In genomic region chr13:26965058-26965380, GRCh38 we compare ENCODE assay signal across 18 cellular contexts.
A peak's percentile ranks its signal among the peaks of the same experiment; 100 is the strongest.
DNase-seq lines count a peak whose midpoint lies in the region; FAIRE-seq and TF ChIP-seq lines count a peak whose summit lies in the region.
"Had no signal": no experiment of that assay in that cellular context is flagged by ENCODE, and none has a peak within 500 bp of the region (broad histone marks: within the 10 kb centered on the region; RNA-seq: fewer than 3 reads in every experiment).

No MANE protein-coding gene starts in this region.

- peaks cover 21% of the 10 kb centered on the region for H3K4me1 Mint-ChIP-seq in Calu3 (ENCODE audit: low read depth, unreplicated experiment)
- H3K4me1 Mint-ChIP-seq: CD14-positive monocyte; stimulated activated naive CD8-positive, alpha-beta T cell treated with anti-CD3 and anti-CD28 coated beads, Interleukin-15, amount 100 ng/mL, for 72 hours had no signal

- H3K4me3 ChIP-seq in Karpas-422 (ENCODE audit: low read length) (no peak overlapping the region), small intestine (ENCODE audit: low read depth in 1 of 2, low read length in 2 of 2) (no peak overlapping the region)
- H3K4me3 ChIP-seq: dorsolateral prefrontal cortex, heart right ventricle, SJCRH30 had no signal

- no peak overlapping the region for H3K9ac ChIP-seq in Karpas-422 (ENCODE audit: low read length)

- intact Hi-C loops in Calu3 (cut with micrococcal nuclease; ENCODE audit: unreplicated experiment): no loop called here

- H3K4me3 Mint-ChIP-seq in Calu3 (ENCODE audit: low read depth, unreplicated experiment): no peak overlapping the region
- H3K4me3 Mint-ChIP-seq: CD14-positive monocyte; stimulated activated naive CD8-positive, alpha-beta T cell treated with anti-CD3 and anti-CD28 coated beads, Interleukin-15, amount 100 ng/mL, for 72 hours had no signal

- peak overlapping the region; percentile 49; the same call in 1 of the 2 replicates for H2AFZ ChIP-seq in Karpas-422 (ENCODE audit: low read length)

- DNase-seq in Calu3: no peak
- no peak for DNase-seq in Karpas-422
- peak; percentile 52 for DNase-seq in kidney tubule cell (ENCODE audit: low spot score)
- peak; percentile 84 for DNase-seq in small intestine
- DNase-seq in KBM-7: no peak
- no peak for DNase-seq in NCI-H2171 treated with DMSO at 0.1 percent for 48 hours (lab: John Stamatoyannopoulos, UW)
- no peak for DNase-seq in dermis blood vessel endothelial cell
- DNase-seq: activated naive CD4-positive, alpha-beta T cell treated with anti-CD3 and anti-CD28 coated beads, Interleukin-2, amount 50 U/mL, for 16 hours; activated T-cell treated with anti-CD3 and anti-CD28 coated beads, Interleukin-2, amount 50 U/mL, for 48 hours; Kasumi-1; NCI-H187; PC-3; retina; stimulated activated naive CD8-positive, alpha-beta T cell treated with anti-CD3 and anti-CD28 coated beads, Interleukin-15, amount 100 ng/mL, for 72 hours had no signal

- FAIRE-seq in small intestine (lab: Jason Lieb, UNC): no peak

- H3K36me3 ChIP-seq in Karpas-422 (ENCODE audit: insufficient read depth, low read length) (no peaks in the 10 kb centered on the region), small intestine (ENCODE audit: control insufficient read depth in 2 of 2, insufficient read depth in 2 of 2, low read length in 2 of 2) (no peaks in the 10 kb centered on the region)
- H3K36me3 ChIP-seq: heart right ventricle, SJCRH30 had no signal

- H3K27me3 ChIP-seq in Karpas-422 (ENCODE audit: low read length): no peaks in the 10 kb centered on the region
- no peaks in the 10 kb centered on the region for H3K27me3 ChIP-seq in small intestine (ENCODE audit: control insufficient read depth in 2 of 2, insufficient read depth in 2 of 2, low read length in 2 of 2)
- H3K27me3 ChIP-seq: SJCRH30 had no signal

- peak overlapping the region; percentile 53 for H3K27ac Mint-ChIP-seq in Calu3 (ENCODE audit: unreplicated experiment)
- H3K27ac Mint-ChIP-seq: stimulated activated naive CD8-positive, alpha-beta T cell treated with anti-CD3 and anti-CD28 coated beads, Interleukin-15, amount 100 ng/mL, for 72 hours had no signal

- no peaks in the 10 kb centered on the region for H3K79me2 ChIP-seq in Karpas-422 (ENCODE audit: low read length)

- in situ Hi-C loops in KBM-7 (cut with MboI; ENCODE audit: low pct_unique_long_range_greater_than_20kb, low sequenced_read_pairs): no loop called here

- H3K9me3 ChIP-seq in Karpas-422 (ENCODE audit: low read length) (no peaks in the 10 kb centered on the region), small intestine (ENCODE audit: control insufficient read depth, low read depth) (no peaks in the 10 kb centered on the region)
- H3K9me3 ChIP-seq: heart right ventricle, SJCRH30 had no signal

- no peaks in the 10 kb centered on the region for H3K9me2 ChIP-seq in Karpas-422 (replicated peaks; ENCODE audit: insufficient read depth, low read length)

- peaks cover 10% of the 10 kb centered on the region for H3K4me1 ChIP-seq in Karpas-422 (ENCODE audit: low read length)
- peaks cover 18 to 21% of the 10 kb centered on the region in 2 donors for H3K4me1 ChIP-seq in small intestine (ENCODE audit: control insufficient read depth in 2 of 2, insufficient read depth in 1 of 2, low read depth in 1 of 2, low read length in 1 of 2)

- WGBS in small intestine, 3 donors: 11 to 53% (median 17%) methylated on average over 3 of the region's 3 CpGs

- CTCF ChIA-PET in Calu3 (lab: Charles Lee): interaction anchor here (1.1 kb wide), 1 partner anchor 20 kb away, joined by 3 read pairs; no protein-coding TSS in a partner anchor

- BruUV-seq in Calu3 (replicated peaks; lab: Mats Ljungman, UMichigan): no TSS peak

- no peak for TF ChIP-seq CTCF in Calu3 (IDR thresholded peaks at IDR 0.05; ENCODE audit: unreplicated experiment)

- no peaks in the 10 kb centered on the region for H3K27me3 Mint-ChIP-seq in Calu3 (ENCODE audit: unreplicated experiment)
- H3K27me3 Mint-ChIP-seq: stimulated activated naive CD8-positive, alpha-beta T cell treated with anti-CD3 and anti-CD28 coated beads, Interleukin-15, amount 100 ng/mL, for 72 hours had no signal

- no peaks in the 10 kb centered on the region for H3K9me3 Mint-ChIP-seq in Calu3 (ENCODE audit: low read depth, unreplicated experiment)
- H3K9me3 Mint-ChIP-seq: CD14-positive monocyte; stimulated activated naive CD8-positive, alpha-beta T cell treated with anti-CD3 and anti-CD28 coated beads, Interleukin-15, amount 100 ng/mL, for 72 hours had no signal

- no peaks in the 10 kb centered on the region for H3K36me3 Mint-ChIP-seq in Calu3 (ENCODE audit: insufficient read depth, unreplicated experiment)
- H3K36me3 Mint-ChIP-seq: CD14-positive monocyte had no signal

- peak overlapping the region; percentile 41 for H3K4me2 ChIP-seq in Karpas-422 (ENCODE audit: low read depth, low read length, poor library complexity, severe bottlenecking)

- no peaks in the 10 kb centered on the region for H4K20me1 ChIP-seq in Karpas-422 (ENCODE audit: insufficient read depth, low read depth, low read length)

- H3K27ac ChIP-seq in Karpas-422 (ENCODE audit: low read length) (no peak overlapping the region), small intestine (ENCODE audit: low read depth in 1 of 2, low read length in 1 of 2) (peak overlapping the region; percentile 67 to 87)
- H3K27ac ChIP-seq: dorsolateral prefrontal cortex, SJCRH30 had no signal

Comparison
In these comparisons a context has a peak if more than half of its experiments do, and no peak if none do; other contexts are left out.
1. DNase-seq: peak in kidney tubule cell (single experiment) and small intestine (single experiment); none in Calu3 (single experiment), Karpas-422 (single experiment), KBM-7 (single experiment), NCI-H2171 treated with DMSO at 0.1 percent for 48 hours (single experiment) and dermis blood vessel endothelial cell (single experiment).